Comparison of ENCODE assay signal across 18 cellular contexts in genomic region chr5:111301264-111301663, GRCh38.
"Had no signal": no experiment of that assay in that cellular context is flagged by ENCODE, and none has a peak within 500 bp of the region (broad histone marks: within the 10 kb centered on the region; RNA-seq: fewer than 3 reads in every experiment).

No MANE protein-coding gene starts in this region.

- ATAC-seq: foreskin keratinocyte, left cardiac atrium, lower lobe of right lung, natural killer cell had no signal

- H3K9me3 Mint-ChIP-seq: natural killer cell had no signal

- H3K4me3 ChIP-seq: left ventricle myocardium inferior, lower lobe of right lung, sigmoid colon, suprapubic skin, thyroid gland had no signal

- H3K4me1 ChIP-seq: foreskin keratinocyte, left ventricle myocardium inferior, lower lobe of right lung, sigmoid colon, suprapubic skin, thyroid gland had no signal

- H3K4me1 Mint-ChIP-seq: memory B cell, natural killer cell, neural crest cell had no signal

- H3K9me3 ChIP-seq: lower lobe of right lung, sigmoid colon, suprapubic skin, thyroid gland had no signal

- H3K27me3 ChIP-seq: foreskin keratinocyte, sigmoid colon, suprapubic skin, thyroid gland had no signal

- FAIRE-seq: kidney, urothelium cell line had no signal

- H3K27ac ChIP-seq: foreskin keratinocyte, left ventricle myocardium inferior, lower lobe of right lung, sigmoid colon, suprapubic skin, thyroid gland had no signal

- H3K27ac Mint-ChIP-seq: memory B cell, mesothelial cell of epicardium, natural killer cell, type B pancreatic cell had no signal

- H3K4me3 Mint-ChIP-seq: memory B cell, mesothelial cell of epicardium, natural killer cell, type B pancreatic cell had no signal

- H3K36me3 ChIP-seq: left ventricle myocardium inferior, lower lobe of right lung, sigmoid colon, suprapubic skin, thyroid gland had no signal

- H3K27me3 Mint-ChIP-seq: memory B cell, type B pancreatic cell had no signal

- DNase-seq: effector memory CD4-positive, alpha-beta T cell; foreskin keratinocyte; kidney; left cardiac atrium; left ventricle myocardium inferior; lower lobe of right lung; natural killer cell; posterior cingulate gyrus; sigmoid colon; stimulated activated CD4-positive, alpha-beta T cell treated with anti-CD3 and anti-CD28 coated beads, Interleukin-2, amount 100 ng/mL, for 24 hours; stimulated activated naive CD4-positive, alpha-beta T cell; thyroid gland had no signal

- H3K36me3 Mint-ChIP-seq: memory B cell, natural killer cell, type B pancreatic cell had no signal
